Comparison of ENCODE assay signal across 18 cellular contexts in the genomic region with DNA sequence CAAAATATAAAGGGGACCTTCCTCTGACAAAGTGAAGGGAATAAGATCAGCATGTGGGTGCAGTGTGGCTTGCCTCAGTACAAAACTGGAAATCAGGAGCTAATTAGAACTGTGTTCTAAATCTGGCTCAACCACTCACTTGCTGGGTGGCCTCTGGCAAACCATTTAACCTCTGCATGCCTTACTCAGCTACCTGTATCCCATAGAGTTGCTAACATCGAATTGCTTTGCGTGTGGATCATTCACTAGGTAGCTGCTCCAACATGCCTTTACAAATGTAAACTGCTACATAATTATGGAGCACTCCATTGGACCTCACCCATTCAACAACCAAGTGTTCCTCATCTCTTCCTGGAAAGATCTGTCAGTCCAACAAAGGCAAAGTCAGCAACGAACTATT. TPM values are rescaled to one million over a fixed set of nuclear protein-coding genes. Genes with fewer than 3 reads are reported as not detected.
DNase-seq lines count a peak whose midpoint lies in the region; ATAC-seq, FAIRE-seq and TF ChIP-seq lines count a peak whose summit lies in the region.
"Had no signal": no experiment of that assay in that cellular context is flagged by ENCODE, and none has a peak within 500 bp of the region (broad histone marks: within the 10 kb centered on the region; RNA-seq: fewer than 3 reads in every experiment).

No MANE protein-coding gene starts in this region.

- H3K27me3 Mint-ChIP-seq in astrocyte (ENCODE audit: low read depth, unreplicated experiment): no peaks in the 10 kb centered on the region
- H3K27me3 Mint-ChIP-seq: CD4-positive, alpha-beta memory T cell had no signal

- no peak for DNase-seq in Right ventricle myocardium inferior (ENCODE audit: missing footprints)
- no peak for DNase-seq in right atrium auricular region (ENCODE audit: low spot score)
- DNase-seq in astrocyte (ENCODE audit: low read depth): peak; percentile 6
- no peak for DNase-seq in left ventricle myocardium inferior
- no peak for DNase-seq in smooth muscle cell (lab: John Stamatoyannopoulos, UW; ENCODE audit: unreplicated experiment)
- no peak for DNase-seq in esophagus squamous epithelium (lab: John Stamatoyannopoulos, UW)
- DNase-seq: 8988T; CD4-positive, alpha-beta memory T cell; DND-41; NCI-H1105 treated with DMSO at 0.1 percent for 48 hours; NCI-H2029; NCI-H2171 treated with DMSO at 0.1 percent for 48 hours; NCI-H446 treated with DMSO at 0.1 percent for 48 hours; RPMI8226 had no signal

- H3K4me1 Mint-ChIP-seq in astrocyte (ENCODE audit: low read depth, unreplicated experiment): peaks cover 13% of the 10 kb centered on the region

- FAIRE-seq in astrocyte (lab: Jason Lieb, UNC): no peak
- FAIRE-seq: G401.6 had no signal

- H3K36me3 ChIP-seq in right atrium auricular region (no peaks in the 10 kb centered on the region), astrocyte (ENCODE audit: insufficient read depth, low read length) (no peaks in the 10 kb centered on the region), left ventricle myocardium inferior (peaks cover 4% of the 10 kb centered on the region), smooth muscle cell (ENCODE audit: low read depth) (no peaks in the 10 kb centered on the region), esophagus squamous epithelium (peaks cover 0 to 9% (median 0%) of the 10 kb centered on the region in 3 donors)

- H3K4me1 ChIP-seq in right atrium auricular region (peaks cover 0 to 20% of the 10 kb centered on the region in 2 donors), astrocyte (ENCODE audit: insufficient read depth, low read length) (peaks cover 12% of the 10 kb centered on the region), left ventricle myocardium inferior (peaks cover 77% of the 10 kb centered on the region), smooth muscle cell (ENCODE audit: low read depth) (peaks cover 10% of the 10 kb centered on the region), esophagus squamous epithelium (peaks cover 0 to 6% (median 0%) of the 10 kb centered on the region in 3 donors)

- intact Hi-C loops in Right ventricle myocardium inferior (cut with DNase I): no loop called here
- intact Hi-C loops in left ventricle myocardium inferior (cut with micrococcal nuclease): no loop called here
- intact Hi-C loops in esophagus squamous epithelium (cut with DNase I): no loop called here

- no peak overlapping the region for H3K4me3 ChIP-seq in right atrium auricular region
- no peak overlapping the region for H3K4me3 ChIP-seq in astrocyte (ENCODE audit: insufficient read depth, low read depth, low read length)
- H3K4me3 ChIP-seq in left ventricle myocardium inferior: no peak overlapping the region
- H3K4me3 ChIP-seq in smooth muscle cell: no peak overlapping the region
- H3K4me3 ChIP-seq in esophagus squamous epithelium: no peak overlapping the region

- H3K79me2 ChIP-seq in astrocyte (ENCODE audit: insufficient read depth, low read length) (peaks cover 2% of the 10 kb centered on the region), smooth muscle cell (ENCODE audit: low read depth) (peaks cover 5% of the 10 kb centered on the region)

- H3K9me3 Mint-ChIP-seq in astrocyte (ENCODE audit: unreplicated experiment): no peaks in the 10 kb centered on the region
- H3K9me3 Mint-ChIP-seq: CD4-positive, alpha-beta memory T cell had no signal

- H3K27me3 ChIP-seq in right atrium auricular region (no peaks in the 10 kb centered on the region), astrocyte (ENCODE audit: insufficient read depth, low read length) (no peaks in the 10 kb centered on the region), left ventricle myocardium inferior (ENCODE audit: low read depth) (no peaks in the 10 kb centered on the region), smooth muscle cell (ENCODE audit: low read depth) (no peaks in the 10 kb centered on the region), esophagus squamous epithelium (no peaks in the 10 kb centered on the region)

- H4K20me1 ChIP-seq in astrocyte (ENCODE audit: insufficient read depth, low read length): no peaks in the 10 kb centered on the region
- peaks cover 6% of the 10 kb centered on the region for H4K20me1 ChIP-seq in smooth muscle cell (ENCODE audit: low read depth)

- 72% methylated on average over 3 of the region's 3 CpGs for WGBS in smooth muscle cell (ENCODE audit: low lambda C conversion rate)
- WGBS in esophagus squamous epithelium, 2 donors: 44 to 56% methylated on average over 3 of the region's 3 CpGs

- H3K9me3 ChIP-seq in right atrium auricular region (no peaks in the 10 kb centered on the region), astrocyte (ENCODE audit: insufficient read depth, low read depth, low read length) (no peaks in the 10 kb centered on the region), left ventricle myocardium inferior (replicated peaks) (no peaks in the 10 kb centered on the region), smooth muscle cell (replicated peaks; ENCODE audit: low read depth) (no peaks in the 10 kb centered on the region), esophagus squamous epithelium (no peaks in the 10 kb centered on the region)

- H3K36me3 Mint-ChIP-seq in astrocyte (ENCODE audit: low read depth, unreplicated experiment): no peaks in the 10 kb centered on the region

- ATAC-seq in Right ventricle myocardium inferior (peak; percentile 70), HG03280 (IDR thresholded peaks at IDR 0.05; ENCODE audit: unreplicated experiment) (no peak), GM19324 (IDR thresholded peaks at IDR 0.05; ENCODE audit: low FRiP score, unreplicated experiment) (no peak)

- H3K4me2 ChIP-seq in astrocyte (ENCODE audit: low read length) (peak overlapping the region; percentile 22), smooth muscle cell (peak overlapping the region; percentile 37)

- TF ChIP-seq POLR2A in esophagus squamous epithelium (IDR thresholded peaks at IDR 0.05): no peak

- H3F3A ChIP-seq in smooth muscle cell (ENCODE audit: low read depth): no peaks in the 10 kb centered on the region

- no peak overlapping the region for H3K9ac ChIP-seq in astrocyte (ENCODE audit: low read length)
- H3K9ac ChIP-seq in smooth muscle cell (ENCODE audit: low read depth): no peak overlapping the region

- H3K27ac Mint-ChIP-seq in astrocyte (ENCODE audit: unreplicated experiment): no peak overlapping the region
- H3K27ac Mint-ChIP-seq: CD4-positive, alpha-beta memory T cell had no signal

- H3K4me3 Mint-ChIP-seq in astrocyte (ENCODE audit: unreplicated experiment): no peak overlapping the region
- H3K4me3 Mint-ChIP-seq: CD4-positive, alpha-beta memory T cell had no signal

- TF ChIP-seq CTCF in right atrium auricular region (IDR thresholded peaks at IDR 0.05) (no peak), astrocyte (IDR thresholded peaks at IDR 0.05; ENCODE audit: insufficient read depth, low read depth, low read length) (no peak), left ventricle myocardium inferior (IDR thresholded peaks at IDR 0.05; ENCODE audit: borderline replicate concordance) (no peak), smooth muscle cell (IDR thresholded peaks at IDR 0.05; ENCODE audit: borderline replicate concordance, insufficient read depth, poor library complexity, severe bottlenecking) (no peak), esophagus squamous epithelium (IDR thresholded peaks at IDR 0.05) (no peak)

- H2AFZ ChIP-seq in astrocyte (ENCODE audit: low read depth, low read length) (no peak overlapping the region), smooth muscle cell (ENCODE audit: low read depth) (no peak overlapping the region)

- no peak overlapping the region for H3K27ac ChIP-seq in right atrium auricular region
- no peak overlapping the region for H3K27ac ChIP-seq in astrocyte (ENCODE audit: low read depth, low read length)
- peak overlapping the region; percentile 17 for H3K27ac ChIP-seq in left ventricle myocardium inferior (replicated peaks)
- H3K27ac ChIP-seq in smooth muscle cell (ENCODE audit: low read depth): peak overlapping the region; percentile 83
- H3K27ac ChIP-seq in esophagus squamous epithelium: no peak overlapping the region
- H3K27ac ChIP-seq: HL-60 had no signal

RNA-seq across cellular contexts. Expression of a gene that starts 19.0 kb away (rescaled TPM):
- 13.6 TPM for total RNA-seq in Right ventricle myocardium inferior
- total RNA-seq in right atrium auricular region: 10 to 100 TPM; 14.9 to 20.0 TPM
- 7.9 and 9.1 TPM in 2 replicates for total RNA-seq in astrocyte
- total RNA-seq in left ventricle myocardium inferior: 12.9 TPM
- total RNA-seq in smooth muscle cell: 10.3 and 11.3 TPM in 2 replicates
- 3.2 and 3.8 TPM in 2 replicates for polyA plus RNA-seq in smooth muscle cell
- 10 to 100 TPM in 1 of 4 donors, 1 to 10 TPM in 3; 3.7 to 19.3 (median 6.7) TPM for total RNA-seq in esophagus squamous epithelium

Comparison
In these comparisons a context has a peak if more than half of its experiments do, and no peak if none do; other contexts are left out.
1. H3K27ac ChIP-seq: peak in left ventricle myocardium inferior (single experiment) and smooth muscle cell (single experiment); none in right atrium auricular region (0 of 2), astrocyte (single experiment) and esophagus squamous epithelium (0 of 4).